11 cellular contexts compared by ENCODE assay signal in the genomic region with DNA sequence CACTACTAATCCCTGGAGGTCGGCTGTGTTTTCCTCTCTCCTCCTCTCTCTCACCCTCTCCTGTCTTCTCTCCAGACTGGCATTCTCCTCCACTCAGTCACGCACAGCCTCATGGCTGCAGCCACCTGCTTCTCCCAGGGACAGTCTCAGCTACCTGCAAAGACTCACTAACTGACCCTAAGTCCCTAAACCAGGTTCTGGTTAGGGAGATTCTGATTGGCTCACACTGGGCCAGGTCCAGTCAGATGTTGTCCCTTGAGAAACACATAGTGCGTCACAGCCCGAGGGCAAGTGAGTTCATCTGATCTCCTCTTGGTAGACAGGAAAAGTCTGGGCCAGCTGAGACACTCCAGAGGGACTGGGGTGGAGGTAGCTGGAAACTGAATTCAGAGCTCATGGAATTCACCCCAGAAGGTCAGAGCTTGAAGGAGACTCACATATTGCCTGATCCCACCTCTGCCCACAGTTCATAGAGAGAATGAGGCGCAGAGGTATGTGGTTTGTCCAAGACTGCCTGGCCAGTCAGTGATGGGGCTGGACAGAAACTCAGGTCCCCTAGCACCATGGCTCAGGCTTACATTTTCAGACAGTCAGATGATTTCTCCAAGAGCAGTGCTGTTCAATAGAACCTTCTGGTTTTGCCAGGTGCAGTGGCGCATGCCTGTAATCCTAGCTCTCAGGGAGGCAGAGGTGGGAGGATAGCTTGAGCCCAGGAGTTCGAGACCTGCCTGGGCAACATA. TPM values are rescaled to one million over a fixed set of nuclear protein-coding genes. Genes with fewer than 3 reads are reported as not detected.
DNase-seq lines count a peak whose midpoint lies in the region; TF ChIP-seq lines count a peak whose summit lies in the region.
"Had no signal": no experiment of that assay in that cellular context is flagged by ENCODE, and none has a peak within 500 bp of the region (broad histone marks: within the 10 kb centered on the region; RNA-seq: fewer than 3 reads in every experiment).

No MANE protein-coding gene starts in this region.

- H3K27ac ChIP-seq in stomach, result no peak overlapping the region
- H3K27ac ChIP-seq: neutrophil, Peyer's patch had no signal

- no peak for TF ChIP-seq EP300 in stomach (IDR thresholded peaks at IDR 0.05)

- H3K4me1 ChIP-seq in adipocyte (ENCODE audit: control insufficient read depth, insufficient read depth, low read length), result peaks cover 21% of the 10 kb centered on the region
- no peaks in the 10 kb centered on the region for H3K4me1 ChIP-seq in stomach
- H3K4me1 ChIP-seq: Peyer's patch had no signal

- TF ChIP-seq POLR2A in stomach (IDR thresholded peaks at IDR 0.05), result no peak

- WGBS in stomach, 5 donors, result 57 to 74% (median 63%) methylated on average over 7 of the region's 7 CpGs

- H3K36me3 ChIP-seq in adipocyte (ENCODE audit: control insufficient read depth, insufficient read depth, low read length, severe bottlenecking) (no peaks in the 10 kb centered on the region), stomach (no peaks in the 10 kb centered on the region)
- H3K36me3 ChIP-seq: neutrophil, Peyer's patch had no signal

- H3K9me3 ChIP-seq in adipocyte (ENCODE audit: control insufficient read depth, low read length) (no peaks in the 10 kb centered on the region), stomach (no peaks in the 10 kb centered on the region)
- H3K9me3 ChIP-seq: neutrophil, Peyer's patch had no signal

- peak; percentile 55 for DNase-seq in HPDE6-E6E7 (ENCODE audit: extremely low spot score)
- DNase-seq in adipocyte (ENCODE audit: low read depth), result peak; percentile 52
- DNase-seq in hepatic stellate cell (ENCODE audit: low spot score), result peak; percentile 63
- DNase-seq in stomach, result peak; percentile 49
- no peak for DNase-seq in activated CD8-positive, alpha-beta memory T cell treated with anti-CD3 and anti-CD28 coated beads for 24 hours
- no peak for DNase-seq in NCI-H345 treated with DMSO at 0.1 percent for 48 hours (lab: John Stamatoyannopoulos, UW; ENCODE audit: unreplicated experiment)
- DNase-seq in activated CD8-positive, alpha-beta memory T cell treated with anti-CD3 and anti-CD28 coated beads, Interleukin-2, amount 50 U/mL, for 4 hours, result no peak
- DNase-seq: activated CD4-positive, CD25-positive, alpha-beta regulatory T cell treated with anti-CD3 and anti-CD28 coated beads, Interleukin-2, amount 50 U/mL, for 72 hours; NCI-H1048; Peyer's patch had no signal

- intact Hi-C loops in stomach (cut with DNase I; ENCODE audit: low total_unique reads), result no loop called here

- TF ChIP-seq CTCF in stomach (IDR thresholded peaks at IDR 0.05), result no peak

- H3K9ac ChIP-seq in adipocyte (ENCODE audit: low read length), result no peak overlapping the region

- H3K4me3 ChIP-seq in adipocyte (ENCODE audit: low read length) (peak overlapping the region; percentile 8), stomach (no peak overlapping the region)
- H3K4me3 ChIP-seq: Peyer's patch had no signal

- H3K27me3 ChIP-seq in adipocyte (replicated peaks; ENCODE audit: control insufficient read depth, insufficient read depth, low read length) (no peaks in the 10 kb centered on the region), stomach (peaks cover 0 to 9% (median 0%) of the 10 kb centered on the region in 3 donors)
- H3K27me3 ChIP-seq: Peyer's patch had no signal

RNA-seq across cellular contexts. Expression of gene RPL11, which starts 40.4 kb away (rescaled TPM):
- total RNA-seq in stomach, result 1,000 to 10,000 TPM in 1 of 5 donors, 100 to 1,000 TPM in 4; 255 to 1,618 (median 778) TPM
- 1,000 to 10,000 TPM; 3,493 to 4,094 (median 3,871) TPM for polyA plus RNA-seq in stomach

Comparison
In these comparisons a context has a peak if more than half of its experiments do, and no peak if none do; other contexts are left out.
1. DNase-seq: peak in HPDE6-E6E7 (single experiment), adipocyte (single experiment), hepatic stellate cell (single experiment) and stomach (single experiment); none in activated CD8-positive, alpha-beta memory T cell treated with anti-CD3 and anti-CD28 coated beads for 24 hours (single experiment), NCI-H345 treated with DMSO at 0.1 percent for 48 hours (single experiment) and activated CD8-positive, alpha-beta memory T cell treated with anti-CD3 and anti-CD28 coated beads, Interleukin-2, amount 50 U/mL, for 4 hours (single experiment).